ENCODE assay signal across 28 cellular contexts in the genomic region with DNA sequence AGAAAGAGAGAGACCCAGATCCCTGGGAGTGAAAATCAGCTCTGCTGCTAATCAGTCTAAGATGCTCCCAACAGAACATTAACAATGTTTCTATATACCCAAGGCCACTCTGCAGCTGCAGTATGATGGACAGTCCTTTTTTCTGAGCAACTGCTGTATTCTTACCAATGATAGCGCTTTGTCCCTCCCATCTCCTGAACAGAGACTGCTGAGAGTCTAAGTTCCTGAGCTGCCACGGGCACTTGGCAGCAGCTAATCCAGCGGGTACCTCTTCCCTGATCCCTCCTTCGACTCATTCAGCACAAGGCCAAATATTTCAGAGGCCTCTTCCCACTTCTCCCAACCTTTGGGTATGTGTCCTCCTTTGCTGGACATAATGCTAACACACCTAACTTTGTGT. TPM values are rescaled to one million over a fixed set of nuclear protein-coding genes. Genes with fewer than 3 reads are reported as not detected.
"Had no signal": no experiment of that assay in that cellular context is flagged by ENCODE, and none has a peak within 500 bp of the region (broad histone marks: within the 10 kb centered on the region; RNA-seq: fewer than 3 reads in every experiment).

No MANE protein-coding gene starts in this region.

- H3K4me1 Mint-ChIP-seq: activated B cell treated with CpG ODN at 0.5 μM for 24 hours; activated CD4-positive, alpha-beta T cell treated with anti-CD3 and anti-CD28 coated beads, Interleukin-2, amount 10 ng/mL, durations not matched to agents 24 days and 14 days; activated naive CD4-positive, alpha-beta T cell treated with anti-CD3 and anti-CD28 coated beads, Interleukin-2, amount 50 U/mL, for 24 hours; IgD-negative memory B cell; T-cell had no signal

- H3K36me3 ChIP-seq: ascending aorta had no signal

- ATAC-seq: activated CD8-positive, alpha-beta memory T cell treated with anti-CD3 and anti-CD28 coated beads, Interleukin-2, amount 10 ng/mL, durations not matched to agents 7 days and 5 days; T-cell had no signal

- H3K4me3 Mint-ChIP-seq: activated B cell treated with CpG ODN at 0.5 μM for 24 hours; activated CD4-positive, alpha-beta T cell treated with anti-CD3 and anti-CD28 coated beads, Interleukin-2, amount 10 ng/mL, durations not matched to agents 24 days and 14 days; activated CD8-positive, alpha-beta memory T cell treated with anti-CD3 and anti-CD28 coated beads, Interleukin-2, amount 10 ng/mL, durations not matched to agents 7 days and 5 days; activated naive CD4-positive, alpha-beta T cell treated with anti-CD3 and anti-CD28 coated beads, Interleukin-2, amount 50 U/mL, for 24 hours; activated T-cell treated with anti-CD3 and anti-CD28 coated beads, Interleukin-2, amount 50 U/mL, for 24 hours; activated T-helper 1 cell treated with anti-CD3 and anti-CD28 coated beads, Interleukin-12 subunit alpha, Interleukin-12 subunit beta, Interleukin-2, Interleukin-4 antibody, amounts not matched to agents 30 ng/mL and 10 ng/mL and 1 ng/mL, durations not matched to agents 14 hours and 24 hours and 36 hours; brain; IgD-negative memory B cell; T-cell had no signal

- H3K36me3 Mint-ChIP-seq: activated CD8-positive, alpha-beta memory T cell treated with anti-CD3 and anti-CD28 coated beads, Interleukin-2, amount 10 ng/mL, durations not matched to agents 7 days and 5 days; activated naive CD4-positive, alpha-beta T cell treated with anti-CD3 and anti-CD28 coated beads, Interleukin-2, amount 50 U/mL, for 24 hours; brain; IgD-negative memory B cell; T-cell had no signal

- H3K4me3 ChIP-seq: ascending aorta had no signal

- H3K27me3 ChIP-seq: ascending aorta had no signal

- H3K4me1 ChIP-seq: ascending aorta had no signal

- DNase-seq: activated B cell treated with CpG ODN at 0.5 μM for 24 hours; activated CD4-positive, alpha-beta T cell treated with anti-CD3 and anti-CD28 coated beads for 1 hour; activated CD4-positive, alpha-beta T cell treated with anti-CD3 and anti-CD28 coated beads, Interleukin-2, amount 10 ng/mL, durations not matched to agents 24 days and 14 days; activated CD4-positive, alpha-beta T cell treated with anti-CD3 and anti-CD28 coated beads, Interleukin-2, amount 50 U/mL, for 48 hours; activated CD8-positive, alpha-beta memory T cell treated with anti-CD3 and anti-CD28 coated beads, Interleukin-2, amount 10 ng/mL, durations not matched to agents 7 days and 5 days; activated effector memory CD4-positive, alpha-beta T cell treated with Interleukin-2 at 50 U/mL for 16 hours; activated naive CD4-positive, alpha-beta T cell; activated T-cell treated with anti-CD3 and anti-CD28 coated beads, Interleukin-2, amount 50 U/mL, for 24 hours; KG1; NCI-H1092 treated with DMSO at 0.1 percent for 48 hours; NCI-H1417 treated with DMSO at 0.1 percent for 48 hours; NCI-H1694; NCI-H2029; NCI-H2107; NCI-H446; NCI-H524; SIG-M5; T-cell; T-helper 2 cell; T1000 had no signal

- FAIRE-seq: TTC549 had no signal

- H3K27ac ChIP-seq: ascending aorta had no signal

- H3K9me3 ChIP-seq: ascending aorta had no signal

- H3K27ac Mint-ChIP-seq: activated B cell treated with CpG ODN at 0.5 μM for 24 hours; activated CD4-positive, alpha-beta T cell treated with anti-CD3 and anti-CD28 coated beads, Interleukin-2, amount 10 ng/mL, durations not matched to agents 24 days and 14 days; activated CD8-positive, alpha-beta memory T cell treated with anti-CD3 and anti-CD28 coated beads, Interleukin-2, amount 10 ng/mL, durations not matched to agents 7 days and 5 days; activated naive CD4-positive, alpha-beta T cell treated with anti-CD3 and anti-CD28 coated beads, Interleukin-2, amount 50 U/mL, for 24 hours; activated T-cell treated with anti-CD3 and anti-CD28 coated beads, Interleukin-2, amount 50 U/mL, for 24 hours; activated T-helper 1 cell treated with anti-CD3 and anti-CD28 coated beads, Interleukin-12 subunit alpha, Interleukin-12 subunit beta, Interleukin-2, Interleukin-4 antibody, amounts not matched to agents 30 ng/mL and 10 ng/mL and 1 ng/mL, durations not matched to agents 14 hours and 24 hours and 36 hours; brain; IgD-negative memory B cell; T-cell had no signal

- H3K9me3 Mint-ChIP-seq: activated CD4-positive, alpha-beta T cell treated with anti-CD3 and anti-CD28 coated beads, Interleukin-2, amount 10 ng/mL, durations not matched to agents 24 days and 14 days; activated naive CD4-positive, alpha-beta T cell treated with anti-CD3 and anti-CD28 coated beads, Interleukin-2, amount 50 U/mL, for 24 hours; activated T-cell treated with anti-CD3 and anti-CD28 coated beads, Interleukin-2, amount 50 U/mL, for 24 hours; activated T-helper 1 cell treated with anti-CD3 and anti-CD28 coated beads, Interleukin-12 subunit alpha, Interleukin-12 subunit beta, Interleukin-2, Interleukin-4 antibody, amounts not matched to agents 30 ng/mL and 10 ng/mL and 1 ng/mL, durations not matched to agents 14 hours and 24 hours and 36 hours had no signal

RNA-seq across cellular contexts. Expression of gene CPVL, which starts 7.7 kb away (rescaled TPM):
- total RNA-seq: activated B cell treated with CpG ODN at 0.5 μM for 24 hours; activated CD4-positive, alpha-beta T cell treated with anti-CD3 and anti-CD28 coated beads, Interleukin-2, amount 10 ng/mL, durations not matched to agents 24 days and 14 days; activated T-helper 1 cell treated with anti-CD3 and anti-CD28 coated beads, Interleukin-12 subunit alpha, Interleukin-12 subunit beta, Interleukin-2, Interleukin-4 antibody, amounts not matched to agents 30 ng/mL and 10 ng/mL and 1 ng/mL, durations not matched to agents 14 hours and 24 hours and 36 hours had no signal

RNA-seq across cellular contexts. Expression of gene CHN2, which starts 56.0 kb away (rescaled TPM):
- total RNA-seq: activated T-helper 1 cell treated with anti-CD3 and anti-CD28 coated beads, Interleukin-12 subunit alpha, Interleukin-12 subunit beta, Interleukin-2, Interleukin-4 antibody, amounts not matched to agents 30 ng/mL and 10 ng/mL and 1 ng/mL, durations not matched to agents 14 hours and 24 hours and 36 hours; LHCN-M2; M059J had no signal
